Comparison of ENCODE assay signal across 7 cellular contexts in genomic region chr22:19740586-19740985, GRCh38. TPM values are rescaled to one million over a fixed set of nuclear protein-coding genes. Genes with fewer than 3 reads are reported as not detected.
"Had no signal": no experiment of that assay in that cellular context is flagged by ENCODE, and none has a peak within 500 bp of the region (broad histone marks: within the 10 kb centered on the region; RNA-seq: fewer than 3 reads in every experiment).

No MANE protein-coding gene starts in this region.

- DNase-seq: GDM1, GF-D8 had no signal

- H3K4me3 ChIP-seq: GM12878 had no signal

- ATAC-seq: GM12878 had no signal

- FAIRE-seq: G401.6, GM12878, GM12891, GM18507, GM19239 had no signal

RNA-seq across cellular contexts. Expression of gene TBX1, which starts 20.0 kb away (rescaled TPM):
- total RNA-seq: GM12878 had no signal
- polyA plus RNA-seq: GM12878 had no signal
